Comparison of ENCODE assay signal across 8 cellular contexts in the genomic region with DNA sequence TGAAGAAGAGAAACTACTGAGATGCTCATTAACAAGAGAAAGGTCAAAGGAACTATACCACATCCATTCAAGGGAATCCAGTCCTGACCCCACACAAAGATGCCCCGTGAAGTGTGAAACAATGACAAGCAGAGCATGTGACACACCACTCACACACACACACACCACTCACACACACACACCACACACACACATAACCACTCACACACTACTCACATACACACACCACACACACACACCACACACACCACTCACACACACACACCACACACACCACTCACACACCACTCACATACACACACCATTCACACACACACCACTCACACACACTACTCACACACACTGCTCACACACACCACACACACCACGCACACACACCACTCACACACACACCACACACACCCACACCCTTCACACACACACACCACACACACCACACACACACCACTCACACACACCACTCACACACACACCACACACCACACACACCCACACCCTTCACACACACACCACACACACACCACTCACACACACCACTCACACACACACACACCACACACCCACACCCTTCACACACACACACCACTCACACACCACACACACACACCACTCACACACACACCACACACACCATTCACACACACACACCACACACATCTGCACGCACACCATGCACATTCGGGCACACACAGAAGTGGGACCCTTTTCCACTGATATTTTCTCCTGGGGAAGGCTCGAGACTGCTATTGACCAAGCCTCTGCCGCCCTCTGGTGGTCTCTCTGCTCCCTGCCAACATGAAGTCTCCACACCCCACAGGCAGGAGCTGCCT. TPM values are rescaled to one million over a fixed set of nuclear protein-coding genes. Genes with fewer than 3 reads are reported as not detected.
DNase-seq lines count a peak whose midpoint lies in the region; ATAC-seq and TF ChIP-seq lines count a peak whose summit lies in the region.

No MANE protein-coding gene starts in this region.

- DNase-seq in DMS 273 (lab: John Stamatoyannopoulos, UW; ENCODE audit: unreplicated experiment) (peak; percentile 81), Kasumi-1 (lab: John Stamatoyannopoulos, UW) (peak; percentile 80 to 91), SHP77 (lab: John Stamatoyannopoulos, UW) (peak; percentile 59 to 64), fibroblast of villous mesenchyme (ENCODE audit: low read depth) (peak; percentile 79), non-pigmented ciliary epithelial cell (ENCODE audit: low read depth) (peak; percentile 31), substantia nigra (lab: John Stamatoyannopoulos, UW) (peak in 46 of 49 donors; percentile 11 to 85 (median 58))
- DNase-seq in activated T-helper 1 cell treated with anti-CD3 and anti-CD28 coated beads, Interleukin-2, amount 50 U/mL, for 16 hours (ENCODE audit: low read depth in 1 of 2, low spot score in 1 of 2) = peak; percentile 68 to 77

- TF ChIP-seq CTCF in fibroblast of villous mesenchyme (IDR thresholded peaks at IDR 0.05; ENCODE audit: insufficient read depth, low read depth, low read length) = peak; percentile 94

- ATAC-seq in GM19467 (IDR thresholded peaks at IDR 0.05; ENCODE audit: unreplicated experiment) = no peak

- H3K4me3 ChIP-seq in fibroblast of villous mesenchyme (ENCODE audit: low read depth, low read length) = no peak overlapping the region

- no peak overlapping the region for H3K27ac ChIP-seq in substantia nigra (ENCODE audit: low read depth, low read length, poor library complexity, severe bottlenecking)

RNA-seq across cellular contexts. Expression of gene COMT, which starts 32.0 kb away (rescaled TPM):
- total RNA-seq in fibroblast of villous mesenchyme = 173 and 236 TPM in 2 replicates

RNA-seq across cellular contexts. Expression of gene TXNRD2, which starts 32.1 kb away (rescaled TPM):
- 34.8 and 39.3 TPM in 2 replicates for total RNA-seq in fibroblast of villous mesenchyme

RNA-seq across cellular contexts. Expression of gene GNB1L, which starts 54.9 kb away (rescaled TPM):
- total RNA-seq in fibroblast of villous mesenchyme = 5.2 and 11.0 TPM in 2 replicates

RNA-seq across cellular contexts. Expression of gene RTL10, which starts 54.9 kb away (rescaled TPM):
- 15.1 and 19.0 TPM in 2 replicates for total RNA-seq in fibroblast of villous mesenchyme

Comparison
In these comparisons a context has a peak if more than half of its experiments do, and no peak if none do; other contexts are left out.
1. DNase-seq: peak in every context shown above with its lines; median percentile 86 in Kasumi-1; 81 in DMS 273; 79 in fibroblast of villous mesenchyme; 72 in activated T-helper 1 cell treated with anti-CD3 and anti-CD28 coated beads, Interleukin-2, amount 50 U/mL, for 16 hours; 62 in SHP77; 58 in substantia nigra; 31 in non-pigmented ciliary epithelial cell.